Comparison of ENCODE assay signal across 2 cellular contexts in genomic region chr12:69708649-69709048, GRCh38.
TF ChIP-seq lines count a peak whose summit lies in the region.

No MANE protein-coding gene starts in this region.

TF ChIP-seq in SK-N-SH, 30 proteins besides CTCF, POLR2A, EP300 and RAD21:
- TF ChIP-seq, protein P1, sequence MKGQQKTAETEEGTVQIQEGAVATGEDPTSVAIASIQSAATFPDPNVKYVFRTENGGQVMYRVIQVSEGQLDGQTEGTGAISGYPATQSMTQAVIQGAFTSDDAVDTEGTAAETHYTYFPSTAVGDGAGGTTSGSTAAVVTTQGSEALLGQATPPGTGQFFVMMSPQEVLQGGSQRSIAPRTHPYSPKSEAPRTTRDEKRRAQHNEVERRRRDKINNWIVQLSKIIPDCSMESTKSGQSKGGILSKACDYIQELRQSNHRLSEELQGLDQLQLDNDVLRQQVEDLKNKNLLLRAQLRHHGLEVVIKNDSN (IDR thresholded peaks at IDR 0.05; ENCODE audit: borderline replicate concordance, low read depth), result no peak
- TF ChIP-seq GATA2 (CRISPR knock-in tag; IDR thresholded peaks at IDR 0.05), result no peak
- TF ChIP-seq, protein P2, sequence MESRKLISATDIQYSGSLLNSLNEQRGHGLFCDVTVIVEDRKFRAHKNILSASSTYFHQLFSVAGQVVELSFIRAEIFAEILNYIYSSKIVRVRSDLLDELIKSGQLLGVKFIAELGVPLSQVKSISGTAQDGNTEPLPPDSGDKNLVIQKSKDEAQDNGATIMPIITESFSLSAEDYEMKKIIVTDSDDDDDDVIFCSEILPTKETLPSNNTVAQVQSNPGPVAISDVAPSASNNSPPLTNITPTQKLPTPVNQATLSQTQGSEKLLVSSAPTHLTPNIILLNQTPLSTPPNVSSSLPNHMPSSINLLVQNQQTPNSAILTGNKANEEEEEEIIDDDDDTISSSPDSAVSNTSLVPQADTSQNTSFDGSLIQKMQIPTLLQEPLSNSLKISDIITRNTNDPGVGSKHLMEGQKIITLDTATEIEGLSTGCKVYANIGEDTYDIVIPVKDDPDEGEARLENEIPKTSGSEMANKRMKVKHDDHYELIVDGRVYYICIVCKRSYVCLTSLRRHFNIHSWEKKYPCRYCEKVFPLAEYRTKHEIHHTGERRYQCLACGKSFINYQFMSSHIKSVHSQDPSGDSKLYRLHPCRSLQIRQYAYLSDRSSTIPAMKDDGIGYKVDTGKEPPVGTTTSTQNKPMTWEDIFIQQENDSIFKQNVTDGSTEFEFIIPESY (IDR thresholded peaks at IDR 0.05; ENCODE audit: borderline replicate concordance, low read depth), result no peak
- TF ChIP-seq FOXM1 (IDR thresholded peaks at IDR 0.05; ENCODE audit: low read depth), result no peak
- TF ChIP-seq IRF3 (IDR thresholded peaks at IDR 0.05; ENCODE audit: low read depth, low read length), result no peak
- no peak for TF ChIP-seq TAF1 (IDR thresholded peaks at IDR 0.05; ENCODE audit: borderline replicate concordance, low read depth, low read length)
- TF ChIP-seq NFIC (IDR thresholded peaks at IDR 0.05; ENCODE audit: borderline replicate concordance), result no peak
- no peak for TF ChIP-seq RXRA (IDR thresholded peaks at IDR 0.05; ENCODE audit: borderline replicate concordance, low read depth)

TF ChIP-seq in SK-N-SH treated with all-trans-retinoic acid at 6 μM for 48 hours, 23 proteins besides CTCF, POLR2A, EP300 and RAD21:
- TF ChIP-seq TSHZ2 (CRISPR knock-in tag; IDR thresholded peaks at IDR 0.05), result no peak
- TF ChIP-seq ZC3H10 (CRISPR knock-in tag; IDR thresholded peaks at IDR 0.05), result no peak
